18 cellular contexts compared by ENCODE assay signal in genomic region chr10:127882801-127883459, GRCh38. TPM values are rescaled to one million over a fixed set of nuclear protein-coding genes. Genes with fewer than 3 reads are reported as not detected.
"Had no signal": no experiment of that assay in that cellular context is flagged by ENCODE, and none has a peak within 500 bp of the region (broad histone marks: within the 10 kb centered on the region; RNA-seq: fewer than 3 reads in every experiment).

No MANE protein-coding gene starts in this region.

- H3K36me3 Mint-ChIP-seq: natural killer cell treated with Interleukin-12 subunit alpha and Interleukin-12 subunit beta and Interleukin-15 and Interleukin-18, amount 100 ng/mL, for 72 hours had no signal

- H3K27ac Mint-ChIP-seq: activated naive CD4-positive, alpha-beta T cell treated with anti-CD3 and anti-CD28 coated beads for 36 hours; natural killer cell treated with Interleukin-12 subunit alpha and Interleukin-12 subunit beta and Interleukin-15 and Interleukin-18, amount 100 ng/mL, for 72 hours; T-helper 2 cell treated with Interferon-gamma antibody and Interleukin-4, amounts not matched to agents 5 μg/mL and 100 μg/mL, for 36 hours had no signal

- H3K4me3 ChIP-seq: lower lobe of right lung, psoas muscle, testis had no signal

- ATAC-seq: lower lobe of right lung; natural killer cell treated with Interleukin-12 subunit alpha and Interleukin-12 subunit beta and Interleukin-15 and Interleukin-18, amount 100 ng/mL, for 72 hours; psoas muscle; stimulated activated naive CD8-positive, alpha-beta T cell treated with anti-CD3 and anti-CD28 coated beads, Interleukin-15, amount 100 ng/mL, for 72 hours had no signal

- H3K4me1 ChIP-seq: psoas muscle, testis had no signal

- H3K27ac ChIP-seq: epithelial cell of prostate, lower lobe of right lung, psoas muscle, testis had no signal

- DNase-seq: activated CD4-positive, alpha-beta T cell treated with anti-CD3 and anti-CD28 coated beads, Interleukin-2, amount 50 U/mL, for 48 hours; activated CD4-positive, CD25-positive, alpha-beta regulatory T cell treated with anti-CD3 and anti-CD28 coated beads, Interleukin-2, amount 50 U/mL, for 72 hours; activated naive CD4-positive, alpha-beta T cell treated with anti-CD3 and anti-CD28 coated beads for 36 hours; effector CD4-positive, alpha-beta T cell; hippocampal formation; lower lobe of right lung; psoas muscle; stimulated activated CD4-positive, alpha-beta T cell treated with anti-CD3 and anti-CD28 coated beads, Interleukin-4, amount 100 ng/mL, for 1 hour; stimulated activated naive CD8-positive, alpha-beta T cell treated with anti-CD3 and anti-CD28 coated beads, Interleukin-15, amount 100 ng/mL, for 72 hours; SW 1271; testis had no signal

- H3K36me3 ChIP-seq: lower lobe of right lung had no signal

- H3K9me3 Mint-ChIP-seq: activated naive CD4-positive, alpha-beta T cell treated with anti-CD3 and anti-CD28 coated beads for 36 hours; natural killer cell treated with Interleukin-12 subunit alpha and Interleukin-12 subunit beta and Interleukin-15 and Interleukin-18, amount 100 ng/mL, for 72 hours; stimulated activated naive CD8-positive, alpha-beta T cell treated with anti-CD3 and anti-CD28 coated beads, Interleukin-15, amount 100 ng/mL, for 72 hours; T-helper 2 cell treated with Interferon-gamma antibody and Interleukin-4, amounts not matched to agents 5 μg/mL and 100 μg/mL, for 36 hours had no signal

- H3K27me3 ChIP-seq: testis had no signal

- FAIRE-seq: astrocyte had no signal

- H3K9me3 ChIP-seq: lower lobe of right lung, psoas muscle, testis had no signal

- H3K4me3 Mint-ChIP-seq: activated naive CD4-positive, alpha-beta T cell treated with anti-CD3 and anti-CD28 coated beads for 36 hours; natural killer cell treated with Interleukin-12 subunit alpha and Interleukin-12 subunit beta and Interleukin-15 and Interleukin-18, amount 100 ng/mL, for 72 hours; stimulated activated naive CD8-positive, alpha-beta T cell treated with anti-CD3 and anti-CD28 coated beads, Interleukin-15, amount 100 ng/mL, for 72 hours; T-helper 2 cell treated with Interferon-gamma antibody and Interleukin-4, amounts not matched to agents 5 μg/mL and 100 μg/mL, for 36 hours had no signal

RNA-seq across cellular contexts. Expression of gene CLRN3, which starts 9.8 kb away (rescaled TPM):
- total RNA-seq: activated naive CD4-positive, alpha-beta T cell treated with anti-CD3 and anti-CD28 coated beads for 36 hours; astrocyte; kidney epithelial cell; lower lobe of right lung; natural killer cell treated with Interleukin-12 subunit alpha and Interleukin-12 subunit beta and Interleukin-15 and Interleukin-18, amount 100 ng/mL, for 72 hours; omental fat pad; psoas muscle had no signal
- polyA plus RNA-seq: urinary bladder had no signal
